8 cellular contexts compared by ENCODE assay signal in the genomic region with DNA sequence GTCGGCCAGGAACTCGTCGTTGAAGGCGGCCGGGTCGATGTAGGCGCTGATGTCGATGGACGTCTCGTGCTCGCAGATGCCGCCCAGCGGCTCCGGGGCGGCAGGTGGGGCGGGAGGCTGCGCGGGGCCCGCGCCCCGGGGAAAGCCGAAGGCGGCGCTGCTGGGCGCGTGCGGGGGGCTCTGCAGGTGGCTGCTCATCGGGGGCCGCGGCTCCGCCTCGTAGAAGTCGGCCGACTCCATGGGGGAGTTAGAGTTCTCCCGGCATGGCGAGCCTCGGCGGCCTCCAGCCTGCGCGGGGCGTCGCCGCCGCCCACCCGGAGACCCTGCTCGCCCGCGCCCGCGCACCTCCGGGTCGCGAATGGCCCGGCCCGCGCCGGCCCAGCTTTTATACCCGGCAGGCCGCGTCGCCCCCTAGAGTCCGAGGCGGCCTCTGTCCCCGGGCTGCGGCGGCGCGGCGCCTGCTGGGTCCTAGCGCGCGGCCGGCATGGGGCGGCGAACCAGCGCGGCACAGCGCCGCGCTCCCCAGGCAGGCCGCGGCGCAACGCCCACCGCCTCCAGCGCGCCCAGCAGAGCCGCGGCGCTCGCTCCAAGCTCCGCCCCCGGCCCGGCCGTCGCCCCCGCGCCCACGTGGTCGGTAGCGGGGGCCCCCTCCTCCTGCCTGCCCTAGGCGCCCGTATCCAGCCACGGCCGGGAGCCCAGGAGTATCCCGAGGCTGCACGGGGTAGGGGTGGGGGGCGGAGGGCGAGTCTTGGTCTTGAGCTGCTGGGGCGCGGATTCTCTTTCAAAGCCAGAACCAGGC. TPM values are rescaled to one million over a fixed set of nuclear protein-coding genes. Genes with fewer than 3 reads are reported as not detected.
DNase-seq lines count a peak whose midpoint lies in the region; ATAC-seq, FAIRE-seq and TF ChIP-seq lines count a peak whose summit lies in the region.

Gene CEBPA, minus strand, starts transcription at position 360 of the 799 bp plus-strand sequence. Its CDS starts 120 bp downstream, at position 240.

- H3K9me1 ChIP-seq in K562 (ENCODE audit: control insufficient read depth, insufficient read depth, low read length) = no peaks in the 10 kb centered on the region

- no peaks in the 10 kb centered on the region for H3K36me3 ChIP-seq in GM06990 (ENCODE audit: control insufficient read depth, insufficient read depth, low read length)
- no peaks in the 10 kb centered on the region for H3K36me3 ChIP-seq in K562 (ENCODE audit: control insufficient read depth, insufficient read depth, low read length)
- no peaks in the 10 kb centered on the region for H3K36me3 ChIP-seq in sigmoid colon

- POLR2A ChIA-PET in K562 (lab: Yijun Ruan, JAX) = interaction anchor here (1.0 kb wide), 1 partner anchor 74 kb away, joined by 3 read pairs; no protein-coding TSS in a partner anchor

- no peak within 1 kb of the TSS for H3K27ac Mint-ChIP-seq in T-helper 17 cell

- CTCF ChIA-PET in K562 (lab: Yijun Ruan, JAX; ENCODE audit: low intra/inter-chr PET ratio) = no interaction called here

- peak within 1 kb of the TSS; percentile 86 for H3K4me3 Mint-ChIP-seq in T-helper 17 cell

- in situ Hi-C loops in K562 (cut with MboI) = no loop called here

- intact Hi-C loops in K562 (cut with micrococcal nuclease) (no loop called here), sigmoid colon (cut with DNase I) (loop anchor here (2.0 to 5.0 kb wide), 5 partner anchors 65 to 220 kb away; partner anchors contain the start of genes LRP3 and PEPD)

- H3K27me3 ChIP-seq in GM06990 (replicated peaks; ENCODE audit: control insufficient read depth, insufficient read depth, low read length) = peaks cover 5% of the 10 kb centered on the region
- H3K27me3 ChIP-seq in K562 (ENCODE audit: control insufficient read depth in 2 of 2, insufficient read depth in 2 of 2, low read length in 2 of 2) = peaks cover 5 to 62% of the 10 kb centered on the region in 2 experiments; a peak in 3 of 5 replicates
- H3K27me3 ChIP-seq in sigmoid colon = peaks cover 7 to 35% (median 11%) of the 10 kb centered on the region in 3 donors

- FAIRE-seq in K562 (lab: Jason Lieb, UNC) = no peak

- H3K79me2 ChIP-seq in K562 (ENCODE audit: control insufficient read depth, insufficient read depth, low read length) = no peaks in the 10 kb centered on the region

- no TSS peak for BruUV-seq in K562 (replicated peaks; lab: Mats Ljungman, UMichigan)

- H3K27ac ChIP-seq in K562 (ENCODE audit: extremely low read depth, low read depth, low read length) (no peak within 1 kb of the TSS), sigmoid colon (peak within 1 kb of the TSS; percentile 85 to 91 (median 86))

- TF ChIP-seq EP300 in K562 (IDR thresholded peaks at IDR 0.05; ENCODE audit: low read length) (no peak), sigmoid colon (IDR thresholded peaks at IDR 0.05) (no peak)

- H3K4me3 ChIP-seq in GM06990 (replicated peaks; ENCODE audit: low read depth, low read length) (peak within 1 kb of the TSS; percentile 53), K562 (peak within 1 kb of the TSS; percentile 43), iPS-11a (ENCODE audit: low read depth, low read length) (peak within 1 kb of the TSS; percentile 47), sigmoid colon (peak within 1 kb of the TSS; percentile 57 to 83 (median 63))

- WGBS in K562 (ENCODE audit: insufficient coverage, low coverage, missing lambda C conversion rate) = 1% methylated on average over 45 of the region's 111 CpGs
- 1% methylated on average over 111 of the region's 111 CpGs for WGBS in sigmoid colon, 2 donors

- peaks cover 6 to 36% of the 10 kb centered on the region in 2 experiments; a peak in 3 of 5 replicates for H3K4me1 ChIP-seq in K562 (replicated peaks in 1 of 2; ENCODE audit: control insufficient read depth in 2 of 2, insufficient read depth in 2 of 2, low read length in 2 of 2)
- peaks cover 0 to 50% (median 37%) of the 10 kb centered on the region in 4 donors for H3K4me1 ChIP-seq in sigmoid colon

- H3K4me2 ChIP-seq in K562 (ENCODE audit: insufficient read depth, low read length) = peak within 1 kb of the TSS; percentile 52; the same call in 1 of the 2 replicates

- peak; percentile 18 to 50; a peak in 3 of 4 replicates for TF ChIP-seq RAD21 in K562 (CRISPR knock-in tag; conservative IDR thresholded peaks at IDR 0.05 in 1 of 2, IDR thresholded peaks at IDR 0.05 in 1 of 2)

- H4K20me1 ChIP-seq in K562 (replicated peaks; ENCODE audit: control insufficient read depth, insufficient read depth, low read length) = peaks cover 18% of the 10 kb centered on the region

- DNase-seq in GM06990 (ENCODE audit: extremely low read depth, insufficient read length) = peak; percentile 88
- DNase-seq in HCEC 1CT = peak; percentile 79
- peak; percentile 91 for DNase-seq in MV-4-11 (lab: John Stamatoyannopoulos, UW)
- peak; percentile 45 to 54 (median 45) for DNase-seq in T-helper 17 cell
- DNase-seq in K562 (ENCODE audit: extremely low read depth in 1 of 4, low spot score in 3 of 4) = peak; percentile 85 to 90 (median 89)
- peak; percentile 94 for DNase-seq in sigmoid colon
- no peak for DNase-seq in cortex of kidney (lab: John Stamatoyannopoulos, UW)

- peak; percentile 14 for TF ChIP-seq CTCF in GM06990 (IDR thresholded peaks at IDR 0.05; ENCODE audit: insufficient read depth, low read length, poor library complexity, severe bottlenecking)
- peak in 2 of 3 experiments; percentile 67 to 83; a peak in 4 of 6 replicates for TF ChIP-seq CTCF in K562 (IDR thresholded peaks at IDR 0.05 in 2 of 3, conservative IDR thresholded peaks at IDR 0.05 in 1 of 3; ENCODE audit: insufficient read depth in 2 of 3, low read depth in 1 of 3, low read length in 3 of 3)
- peak in 1 of 4 experiments; percentile 51 for TF ChIP-seq CTCF in sigmoid colon (IDR thresholded peaks at IDR 0.05)

- H2AFZ ChIP-seq in K562 (ENCODE audit: low read depth, low read length) = peak within 1 kb of the TSS; percentile 76

- H3K9me3 ChIP-seq in T-helper 17 cell (ENCODE audit: control insufficient read depth, low read length, poor library complexity, severe bottlenecking) (no peaks in the 10 kb centered on the region), K562 (replicated peaks; ENCODE audit: control insufficient read depth, insufficient read depth, low read depth, low read length) (no peaks in the 10 kb centered on the region), sigmoid colon (no peaks in the 10 kb centered on the region)

- H3K4me1 Mint-ChIP-seq in T-helper 17 cell = no peaks in the 10 kb centered on the region

- TF ChIP-seq POLR2A in K562 (conservative IDR thresholded peaks at IDR 0.05) (0 out of 2 replicates have a peak, but pooled peaks have one; percentile 40), sigmoid colon (IDR thresholded peaks at IDR 0.05) (no peak)

- peak within 1 kb of the TSS; percentile 49 to 87; a peak in 3 of 4 replicates for H3K9ac ChIP-seq in K562 (ENCODE audit: insufficient read depth in 1 of 2, low read depth in 2 of 2, low read length in 2 of 2)

- no peaks in the 10 kb centered on the region for H3K36me3 Mint-ChIP-seq in T-helper 17 cell (ENCODE audit: low read depth)

- ATAC-seq in T-helper 17 cell (peak; percentile 90), K562 (peak; percentile 96)

- H3K27me3 Mint-ChIP-seq in T-helper 17 cell = peaks cover 24% of the 10 kb centered on the region

TF ChIP-seq in K562, 482 proteins besides CTCF, POLR2A, EP300 and RAD21 (continues in another document):
- TF ChIP-seq ZNF780A (CRISPR knock-in tag; IDR thresholded peaks at IDR 0.05) (no peak), RBM25 (IDR thresholded peaks at IDR 0.05; ENCODE audit: low read depth, low read length, severe bottlenecking) (peak; percentile 57), U2AF1 (optimal IDR thresholded peaks at IDR 0.05; ENCODE audit: low read depth, low read length) (no peak), MAFF (IDR thresholded peaks at IDR 0.05; ENCODE audit: low read length) (no peak), SMARCE1 (IDR thresholded peaks at IDR 0.05) (no peak), PKNOX1 (IDR thresholded peaks at IDR 0.05) (no peak), NFXL1 (CRISPR knock-in tag; IDR thresholded peaks at IDR 0.05) (no peak), POLR2G (IDR thresholded peaks at IDR 0.05; ENCODE audit: low read depth, low read length) (peak; percentile 99), SNIP1 (IDR thresholded peaks at IDR 0.05; ENCODE audit: low read depth) (no peak), PTRF (tag; IDR thresholded peaks at IDR 0.05) (no peak), GABPA (tag; conservative IDR thresholded peaks at IDR 0.05; ENCODE audit: low read depth) (no peak), BRD4 (IDR thresholded peaks at IDR 0.05) (no peak)

RNA-seq across cellular contexts. Expression of gene CEBPA, which starts in this region (rescaled TPM):
- 1 to 10 TPM; 2.2 to 2.4 TPM for total RNA-seq in T-helper 17 cell
- 0.35 and 0.44 TPM in 2 replicates for total RNA-seq in K562 (2011; cell fraction: chromatin; rRNA removed; ENCODE audit: low replicate concordance)
- total RNA-seq in K562 (2011; cell fraction: nucleolus; rRNA removed) = 0.67 and 1.3 TPM in 2 replicates
- 0.59 and 0.61 TPM in 2 replicates for total RNA-seq in K562 (2011; cell fraction: nucleoplasm; rRNA removed)
- 0.57 and 0.59 TPM in 2 replicates for total RNA-seq in K562 (2014; rRNA removed)
- 0.07 and 0.13 TPM in 2 replicates for total RNA-seq in K562 (2014; rRNA removed; fragmentation: Illumina TruSeq; extraction: Trizol)
- total RNA-seq in K562 (2015; rRNA removed; fragmentation: Illumina TruSeq; extraction: Trizol) = 0.11 TPM in 1 of 2 replicates, not detected in the other
- 0.49 and 0.53 TPM in 2 replicates for total RNA-seq in K562 (2021)
- 0.15 and 0.20 TPM in 2 replicates for polyA plus RNA-seq in K562 (2011; rRNA removed)
- polyA plus RNA-seq in K562 (2011; cell fraction: cytosol; rRNA removed) = 0.19 and 0.73 TPM in 2 replicates
- polyA plus RNA-seq in K562 (2011; cell fraction: nucleus; rRNA removed) = 0.17 and 0.23 TPM in 2 replicates
- 0.12 and 0.51 TPM in 2 replicates for polyA plus RNA-seq in K562 (2012)
- polyA plus RNA-seq in K562 (2014; fragmentation: Illumina TruSeq; extraction: Trizol) = 0.15 and 0.21 TPM in 2 replicates
- polyA plus RNA-seq in K562 (2014; fragmentation: Nextera tagmentation; extraction: Ambion mirVana) = under 1 TPM in 1 of 2 experiments, not detected in 1; 0.03 TPM
- 0.15 and 0.26 TPM in 2 replicates for polyA plus RNA-seq in K562 (2014; rRNA removed)
- polyA minus RNA-seq in K562 (2011; rRNA and poly(A)+ RNA removed) = 0.18 and 0.24 TPM in 2 replicates
- not detected in 2 replicates for polyA minus RNA-seq in K562 (2011; cell fraction: cytosol; rRNA and poly(A)+ RNA removed)
- 0.40 and 0.67 TPM in 2 replicates for polyA minus RNA-seq in K562 (2011; cell fraction: nucleus; rRNA and poly(A)+ RNA removed)
- 10 to 100 TPM in 1 of 4 donors, 1 to 10 TPM in 3; 2.9 to 16.1 (median 6.9) TPM for total RNA-seq in sigmoid colon
- 10 to 100 TPM; 43.5 to 64.3 (median 48.0) TPM for polyA plus RNA-seq in sigmoid colon

Comparison
In these comparisons a context has a peak if more than half of its experiments do, and no peak if none do; other contexts are left out.
1. RNA of gene CEBPA (polyA plus RNA-seq): 43.5 to 64.3 TPM in sigmoid colon; 0.03 to 0.73 TPM in K562; every median in the first group is over 10 times any median in the second.
2. Peak in every context shown above with its lines, with median percentiles within 50 percentile points of each other: H3K4me3 ChIP-seq.